In genomic region chrX:19867411-19867732, GRCh38 we compare ENCODE assay signal across 13 cellular contexts. TPM values are rescaled to one million over a fixed set of nuclear protein-coding genes. Genes with fewer than 3 reads are reported as not detected.
DNase-seq lines count a peak whose midpoint lies in the region; ATAC-seq and TF ChIP-seq lines count a peak whose summit lies in the region.
"Had no signal": no experiment of that assay in that cellular context is flagged by ENCODE, and none has a peak within 500 bp of the region (broad histone marks: within the 10 kb centered on the region; RNA-seq: fewer than 3 reads in every experiment).

No MANE protein-coding gene starts in this region.

- ATAC-seq in Right ventricle myocardium inferior, result peak; percentile 50
- ATAC-seq in T-helper 17 cell, result no peak
- ATAC-seq in upper lobe of left lung (ENCODE audit: low FRiP score in 2 of 2), result no peak
- ATAC-seq in GM18511 (IDR thresholded peaks at IDR 0.05; ENCODE audit: unreplicated experiment), result no peak
- no peak for ATAC-seq in GM18873 (IDR thresholded peaks at IDR 0.05; ENCODE audit: low FRiP score, unreplicated experiment)
- ATAC-seq: pancreas had no signal

- H3K9me3 ChIP-seq in right atrium auricular region (no peaks in the 10 kb centered on the region), T-helper 17 cell (ENCODE audit: control insufficient read depth, low read length, poor library complexity, severe bottlenecking) (no peaks in the 10 kb centered on the region), left ventricle myocardium inferior (replicated peaks) (no peaks in the 10 kb centered on the region), upper lobe of left lung (no peaks in the 10 kb centered on the region)
- H3K9me3 ChIP-seq: pancreas had no signal

- no peak for TF ChIP-seq POLR2A in upper lobe of left lung (IDR thresholded peaks at IDR 0.05)

- H3K27ac ChIP-seq in right atrium auricular region, result no peak overlapping the region
- H3K27ac ChIP-seq in left ventricle myocardium inferior (replicated peaks), result peak overlapping the region; percentile 69
- H3K27ac ChIP-seq in upper lobe of left lung, result peak overlapping the region in 3 of 4 donors; percentile 64 to 70 (median 68)
- H3K27ac ChIP-seq: C4-2B, pancreas had no signal

- no peaks in the 10 kb centered on the region for H3K27me3 Mint-ChIP-seq in T-helper 17 cell

- peaks cover 28% of the 10 kb centered on the region for H3K4me1 Mint-ChIP-seq in T-helper 17 cell

- H3K36me3 ChIP-seq in right atrium auricular region, result no peaks in the 10 kb centered on the region
- H3K36me3 ChIP-seq in left ventricle myocardium inferior, result no peaks in the 10 kb centered on the region
- H3K36me3 ChIP-seq in upper lobe of left lung, result no peaks in the 10 kb centered on the region
- H3K36me3 ChIP-seq: pancreas had no signal

- no peak for DNase-seq in Right ventricle myocardium inferior (ENCODE audit: missing footprints)
- DNase-seq in right atrium auricular region (ENCODE audit: low spot score), result no peak
- no peak for DNase-seq in T-helper 17 cell
- no peak for DNase-seq in left ventricle myocardium inferior
- no peak for DNase-seq in upper lobe of left lung
- no peak for DNase-seq in posterior vena cava (ENCODE audit: low spot score)
- DNase-seq: activated CD4-positive, CD25-positive, alpha-beta regulatory T cell treated with anti-CD3 and anti-CD28 coated beads, Interleukin-2, amount 50 U/mL, for 72 hours; effector CD8-positive, alpha-beta T cell; pancreas had no signal

- no peaks in the 10 kb centered on the region for H3K36me3 Mint-ChIP-seq in T-helper 17 cell (ENCODE audit: low read depth)
- H3K36me3 Mint-ChIP-seq: activated naive CD4-positive, alpha-beta T cell treated with anti-CD3 and anti-CD28 coated beads, Interleukin-2, amount 50 U/mL, for 72 hours had no signal

- no peaks in the 10 kb centered on the region for H3K27me3 ChIP-seq in right atrium auricular region
- no peaks in the 10 kb centered on the region for H3K27me3 ChIP-seq in left ventricle myocardium inferior (ENCODE audit: low read depth)
- no peaks in the 10 kb centered on the region for H3K27me3 ChIP-seq in upper lobe of left lung

- no peak for TF ChIP-seq EP300 in upper lobe of left lung (IDR thresholded peaks at IDR 0.05)

- H3K4me3 Mint-ChIP-seq in T-helper 17 cell, result no peak overlapping the region

- no peak overlapping the region for H3K4me3 ChIP-seq in right atrium auricular region
- H3K4me3 ChIP-seq in left ventricle myocardium inferior, result no peak overlapping the region
- H3K4me3 ChIP-seq in upper lobe of left lung, result no peak overlapping the region
- H3K4me3 ChIP-seq: pancreas had no signal

- TF ChIP-seq CTCF in right atrium auricular region (IDR thresholded peaks at IDR 0.05) (no peak), left ventricle myocardium inferior (IDR thresholded peaks at IDR 0.05; ENCODE audit: borderline replicate concordance) (no peak), upper lobe of left lung (IDR thresholded peaks at IDR 0.05) (no peak)

- WGBS in upper lobe of left lung, 2 donors, result 16 to 32% methylated on average over 3 of the region's 3 CpGs

- H3K4me1 ChIP-seq in right atrium auricular region, result no peaks in the 10 kb centered on the region
- peaks cover 24% of the 10 kb centered on the region for H3K4me1 ChIP-seq in left ventricle myocardium inferior
- peaks cover 4 to 53% (median 18%) of the 10 kb centered on the region in 4 donors for H3K4me1 ChIP-seq in upper lobe of left lung
- H3K4me1 ChIP-seq: pancreas had no signal

- intact Hi-C loops in Right ventricle myocardium inferior (cut with DNase I) (loop anchor here (10.0 kb wide), 1 partner anchor 93 kb away; no protein-coding TSS in a partner anchor), left ventricle myocardium inferior (cut with micrococcal nuclease) (no loop called here), posterior vena cava (cut with DNase I) (no loop called here)

- peak overlapping the region; percentile 49 for H3K27ac Mint-ChIP-seq in T-helper 17 cell
- H3K27ac Mint-ChIP-seq: activated naive CD4-positive, alpha-beta T cell treated with anti-CD3 and anti-CD28 coated beads, Interleukin-2, amount 50 U/mL, for 72 hours had no signal

RNA-seq across cellular contexts. Expression of gene SH3KBP1, which starts 20.0 kb away (rescaled TPM):
- total RNA-seq in Right ventricle myocardium inferior (58.6 TPM), right atrium auricular region (10 to 100 TPM in 1 of 2 donors, 1 to 10 TPM in 1; 9.4 to 21.4 TPM), T-helper 17 cell (100 to 1,000 TPM; 117 to 123 TPM), left ventricle myocardium inferior (37.2 TPM), upper lobe of left lung (10 to 100 TPM; 17.8 to 53.4 (median 41.8) TPM), posterior vena cava (10 to 100 TPM; 18.0 to 21.2 TPM)

Comparison
In these comparisons a context has a peak if more than half of its experiments do, and no peak if none do; other contexts are left out.
1. H3K27ac ChIP-seq: peak in left ventricle myocardium inferior (single experiment) and upper lobe of left lung (3 of 4); none in right atrium auricular region (0 of 2).